8 cellular contexts compared by ENCODE assay signal in the genomic region with DNA sequence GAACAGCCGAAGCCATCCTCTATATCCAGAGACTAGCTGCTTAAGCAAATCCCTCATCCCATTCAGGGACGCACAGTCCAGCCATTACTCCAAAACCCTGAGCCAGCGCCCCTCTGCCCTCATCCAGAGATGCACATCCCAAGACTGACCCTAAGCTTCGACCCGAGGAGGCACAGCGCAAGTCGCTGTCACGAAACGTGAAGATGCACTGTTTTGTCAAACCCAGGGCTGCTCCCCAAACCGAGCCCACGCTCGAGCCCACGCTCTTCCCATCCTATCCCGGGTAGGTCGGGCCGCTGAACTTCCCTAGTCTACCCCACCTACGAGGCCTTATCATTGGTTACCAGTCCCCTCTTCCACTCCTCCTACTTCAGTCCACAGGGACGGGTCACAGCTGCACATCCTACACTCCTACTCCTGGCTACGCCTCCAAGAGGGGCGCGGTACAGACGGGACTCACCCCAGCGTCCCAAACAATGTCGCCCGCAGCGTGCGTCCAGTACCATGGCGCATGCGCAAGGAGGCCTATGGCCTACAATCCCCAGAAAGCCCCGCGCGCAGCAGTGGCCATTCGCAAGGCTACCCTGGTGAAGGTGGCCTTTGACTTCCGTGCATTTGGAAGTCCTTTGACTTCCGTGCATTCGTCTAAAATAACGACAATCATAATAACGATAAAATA. TPM values are rescaled to one million over a fixed set of nuclear protein-coding genes. Genes with fewer than 3 reads are reported as not detected.
DNase-seq lines count a peak whose midpoint lies in the region; ATAC-seq and TF ChIP-seq lines count a peak whose summit lies in the region.

Gene ZNF285 (minus strand): TSS at position 501 of the 679 bp plus-strand sequence. CDS start 4,395 bp downstream, outside the sequence.

- peaks cover 21% of the 10 kb centered on the region for H3K36me3 Mint-ChIP-seq in activated naive CD8-positive, alpha-beta T cell treated with anti-CD3 and anti-CD28 coated beads, Interleukin-2, amount 10 ng/mL, durations not matched to agents 7 days and 5 days
- H3K36me3 Mint-ChIP-seq in progenitor cell of endocrine pancreas (ENCODE audit: insufficient read depth): peaks cover 13% of the 10 kb centered on the region

- peaks cover 4% of the 10 kb centered on the region for H3K27me3 Mint-ChIP-seq in activated naive CD8-positive, alpha-beta T cell treated with anti-CD3 and anti-CD28 coated beads, Interleukin-2, amount 10 ng/mL, durations not matched to agents 7 days and 5 days
- H3K27me3 Mint-ChIP-seq in progenitor cell of endocrine pancreas: peaks cover 5% of the 10 kb centered on the region

- H3K9me2 ChIP-seq in PC-9 (ENCODE audit: insufficient read depth): no peaks in the 10 kb centered on the region

- POLR2A ChIA-PET in PC-9 (lab: Charles Lee; ENCODE audit: unreplicated experiment): no interaction called here
- POLR2A ChIA-PET in activated naive CD8-positive, alpha-beta T cell treated with anti-CD3 and anti-CD28 coated beads, Interleukin-2, amount 10 ng/mL, durations not matched to agents 7 days and 5 days (lab: Charles Lee): no interaction called here

- H3K4me1 ChIP-seq in PC-9 (replicated peaks; ENCODE audit: insufficient read depth): peaks cover 4% of the 10 kb centered on the region; the same call in 1 of the 2 replicates
- H3K4me1 ChIP-seq in heart right ventricle: peaks cover 0 to 7% (median 0%) of the 10 kb centered on the region in 9 donors
- H3K4me1 ChIP-seq in upper lobe of right lung: no peaks in the 10 kb centered on the region

- H3K4me3 ChIP-seq in GM08714 (ENCODE audit: low read length): peak within 1 kb of the TSS; percentile 62; the same call in 1 of the 2 replicates
- H3K4me3 ChIP-seq in PC-9: peak within 1 kb of the TSS; percentile 78
- H3K4me3 ChIP-seq in heart right ventricle: peak within 1 kb of the TSS; percentile 26 to 75 (median 60)
- peak within 1 kb of the TSS; percentile 58 for H3K4me3 ChIP-seq in upper lobe of right lung

- peaks cover 4% of the 10 kb centered on the region for H3K4me1 Mint-ChIP-seq in activated naive CD8-positive, alpha-beta T cell treated with anti-CD3 and anti-CD28 coated beads, Interleukin-2, amount 10 ng/mL, durations not matched to agents 7 days and 5 days
- peaks cover 5% of the 10 kb centered on the region for H3K4me1 Mint-ChIP-seq in progenitor cell of endocrine pancreas (ENCODE audit: low read depth)

- H3F3A ChIP-seq in PC-9 (ENCODE audit: insufficient read depth, low read depth): no peaks in the 10 kb centered on the region

- intact Hi-C loops in PC-9 (cut with micrococcal nuclease; ENCODE audit: unreplicated experiment): loop anchor here (5.0 to 10.0 kb wide), 2 partner anchors 46 to 194 kb away; partner anchors contain the start of gene ZNF112
- intact Hi-C loops in heart right ventricle (cut with DNase I): loop anchor here in 1 of 10 donors (1.0 kb wide), 1 partner anchor 44 kb away; no protein-coding TSS in a partner anchor
- intact Hi-C loops in upper lobe of right lung (cut with DNase I): no loop called here

- DNase-seq in PC-9: peak; percentile 88 to 95
- peak; percentile 89 for DNase-seq in activated naive CD8-positive, alpha-beta T cell treated with anti-CD3 and anti-CD28 coated beads, Interleukin-2, amount 10 ng/mL, durations not matched to agents 7 days and 5 days
- DNase-seq in heart right ventricle: peak; percentile 95
- DNase-seq in progenitor cell of endocrine pancreas (ENCODE audit: low spot score, unreplicated experiment): peak; percentile 94
- DNase-seq in upper lobe of right lung: peak; percentile 93

- H3K27ac Mint-ChIP-seq in activated naive CD8-positive, alpha-beta T cell treated with anti-CD3 and anti-CD28 coated beads, Interleukin-2, amount 10 ng/mL, durations not matched to agents 7 days and 5 days: peak within 1 kb of the TSS; percentile 71
- H3K27ac Mint-ChIP-seq in progenitor cell of endocrine pancreas: peak within 1 kb of the TSS; percentile 96

- peak within 1 kb of the TSS; percentile 94 for H2AFZ ChIP-seq in PC-9

- no peaks in the 10 kb centered on the region for H4K20me1 ChIP-seq in PC-9 (ENCODE audit: insufficient read depth)

- CTCF ChIA-PET in PC-9 (lab: Charles Lee): no interaction called here

- no peaks in the 10 kb centered on the region for H3K36me3 ChIP-seq in PC-9 (ENCODE audit: low read depth)
- H3K36me3 ChIP-seq in heart right ventricle: peaks cover 0 to 16% (median 4%) of the 10 kb centered on the region in 9 donors
- no peaks in the 10 kb centered on the region for H3K36me3 ChIP-seq in upper lobe of right lung

- H3K4me3 Mint-ChIP-seq in activated naive CD8-positive, alpha-beta T cell treated with anti-CD3 and anti-CD28 coated beads, Interleukin-2, amount 10 ng/mL, durations not matched to agents 7 days and 5 days: peak within 1 kb of the TSS; percentile 87
- H3K4me3 Mint-ChIP-seq in progenitor cell of endocrine pancreas (ENCODE audit: low read depth): peak within 1 kb of the TSS; percentile 92

- ATAC-seq in activated naive CD8-positive, alpha-beta T cell treated with anti-CD3 and anti-CD28 coated beads, Interleukin-2, amount 10 ng/mL, durations not matched to agents 7 days and 5 days (ENCODE audit: low read depth): peak; percentile 100
- ATAC-seq in heart right ventricle: peak; percentile 99 to 100 (median 100)
- ATAC-seq in upper lobe of right lung: peak; percentile 99
- no peak for ATAC-seq in GM21515 (IDR thresholded peaks at IDR 0.05; ENCODE audit: unreplicated experiment)
- no peak for ATAC-seq in HG03565 (IDR thresholded peaks at IDR 0.05; ENCODE audit: unreplicated experiment)

- H3K4me2 ChIP-seq in PC-9: peak within 1 kb of the TSS; percentile 84

- H3K9me3 ChIP-seq in PC-9 (ENCODE audit: insufficient read depth, low read depth): peaks cover 19% of the 10 kb centered on the region
- peaks cover 0 to 59% (median under 1%) of the 10 kb centered on the region in 11 donors for H3K9me3 ChIP-seq in heart right ventricle
- H3K9me3 ChIP-seq in upper lobe of right lung: peaks cover 3% of the 10 kb centered on the region

- BruUV-seq in PC-9 (replicated peaks; lab: Mats Ljungman, UMichigan): TSS peak; percentile 76

- no peak for TF ChIP-seq CTCF in PC-9 (conservative IDR thresholded peaks at IDR 0.05)
- TF ChIP-seq CTCF in heart right ventricle (IDR thresholded peaks at IDR 0.05): no peak
- no peak for TF ChIP-seq CTCF in progenitor cell of endocrine pancreas (IDR thresholded peaks at IDR 0.05; ENCODE audit: unreplicated experiment)
- TF ChIP-seq CTCF in upper lobe of right lung (IDR thresholded peaks at IDR 0.05): no peak

- WGBS in heart right ventricle, 2 donors: 1% methylated on average over 38 of the region's 38 CpGs

- peaks cover 5% of the 10 kb centered on the region; the same call in 1 of the 2 replicates for H3K27me3 ChIP-seq in PC-9 (ENCODE audit: insufficient read depth, low read depth)
- H3K27me3 ChIP-seq in heart right ventricle: peaks cover 0 to 9% (median 0%) of the 10 kb centered on the region in 7 donors
- H3K27me3 ChIP-seq in upper lobe of right lung: no peaks in the 10 kb centered on the region

- peaks cover 21% of the 10 kb centered on the region for H3K9me3 Mint-ChIP-seq in activated naive CD8-positive, alpha-beta T cell treated with anti-CD3 and anti-CD28 coated beads, Interleukin-2, amount 10 ng/mL, durations not matched to agents 7 days and 5 days
- H3K9me3 Mint-ChIP-seq in progenitor cell of endocrine pancreas (ENCODE audit: low read depth): peaks cover 14% of the 10 kb centered on the region

- H3K79me2 ChIP-seq in PC-9 (ENCODE audit: low read depth): no peaks in the 10 kb centered on the region

- H3K27ac ChIP-seq in PC-9 (no peak within 1 kb of the TSS), heart right ventricle (peak within 1 kb of the TSS in 7 of 10 donors; percentile 14 to 66 (median 61)), upper lobe of right lung (no peak within 1 kb of the TSS)

RNA-seq across cellular contexts. Expression of gene ZNF285, which starts in this region (rescaled TPM):
- 3.0 and 3.5 TPM in 2 replicates for total RNA-seq in PC-9 (2021)
- 1 to 10 TPM; 3.3 to 3.9 TPM for total RNA-seq in activated naive CD8-positive, alpha-beta T cell treated with anti-CD3 and anti-CD28 coated beads, Interleukin-2, amount 10 ng/mL, durations not matched to agents 7 days and 5 days
- total RNA-seq in heart right ventricle: 1 to 10 TPM; 3.3 to 5.0 (median 3.8) TPM
- 1 to 10 TPM; 2.0 to 4.5 TPM for polyA plus RNA-seq in heart right ventricle
- total RNA-seq in progenitor cell of endocrine pancreas: 13.1 and 14.3 TPM in 2 replicates
- total RNA-seq in upper lobe of right lung: 2.0 TPM

Comparison
In these comparisons a context has a peak if more than half of its experiments do, and no peak if none do; other contexts are left out.
1. H3K27ac ChIP-seq: peak in heart right ventricle (7 of 10); none in PC-9 (single experiment) and upper lobe of right lung (single experiment).
2. ATAC-seq: peak in activated naive CD8-positive, alpha-beta T cell treated with anti-CD3 and anti-CD28 coated beads, Interleukin-2, amount 10 ng/mL, durations not matched to agents 7 days and 5 days (single experiment), heart right ventricle (8 of 8) and upper lobe of right lung (single experiment); none in GM21515 (single experiment) and HG03565 (single experiment).
3. Peak in every context shown above with its lines, with median percentiles within 50 percentile points of each other: H3K4me3 ChIP-seq and DNase-seq.